Comparison of ENCODE assay signal across 24 cellular contexts in genomic region chr3:124143047-124143446, GRCh38.
DNase-seq lines count a peak whose midpoint lies in the region; ATAC-seq, FAIRE-seq and TF ChIP-seq lines count a peak whose summit lies in the region.
"Had no signal": no experiment of that assay in that cellular context is flagged by ENCODE, and none has a peak within 500 bp of the region (broad histone marks: within the 10 kb centered on the region; RNA-seq: fewer than 3 reads in every experiment).

No MANE protein-coding gene starts in this region.

- in situ Hi-C loops in K562 (cut with MboI) = no loop called here

- no peaks in the 10 kb centered on the region for H3K9me1 ChIP-seq in K562 (ENCODE audit: control insufficient read depth, insufficient read depth, low read length)

- no peaks in the 10 kb centered on the region; the same call in 1 of the 2 replicates for H4K20me1 ChIP-seq in BLaER1
- no peaks in the 10 kb centered on the region for H4K20me1 ChIP-seq in K562 (replicated peaks; ENCODE audit: control insufficient read depth, insufficient read depth, low read length)

- H2AFZ ChIP-seq in K562 (ENCODE audit: low read depth, low read length) = no peak overlapping the region
- H2AFZ ChIP-seq in neuronal stem cell (ENCODE audit: low read length) = no peak overlapping the region

- CTCF ChIA-PET in A549 (lab: Yijun Ruan, JAX) (no interaction called here), K562 (lab: Yijun Ruan, JAX; ENCODE audit: low intra/inter-chr PET ratio) (no interaction called here)

- DNase-seq in A549 (ENCODE audit: low read depth in 1 of 2, low spot score in 1 of 2) (no peak), K562 (ENCODE audit: extremely low read depth in 1 of 4, low spot score in 3 of 4) (no peak), omental fat pad (ENCODE audit: low spot score) (no peak), DMS 273 treated with DMSO at 0.1 percent for 48 hours (lab: John Stamatoyannopoulos, UW) (no peak), neuronal stem cell (ENCODE audit: low spot score) (no peak), GM10266 (ENCODE audit: extremely low spot score) (no peak)
- DNase-seq: 8988T; AML-193; Caco-2; Calu3; CD4-positive, alpha-beta T cell; CD8-positive, alpha-beta T cell; DMS153; DMS53; DMS79; DND-41; EL; GDM1 had no signal

- intact Hi-C loops in K562 (cut with micrococcal nuclease) = no loop called here

- no peak overlapping the region for H3K9ac ChIP-seq in BLaER1
- H3K9ac ChIP-seq in K562 (ENCODE audit: insufficient read depth in 1 of 2, low read depth in 2 of 2, low read length in 2 of 2) = no peak overlapping the region
- no peak overlapping the region for H3K9ac ChIP-seq in neuronal stem cell (ENCODE audit: low read depth, low read length, poor library complexity)

- BruUV-seq in K562 (replicated peaks; lab: Mats Ljungman, UMichigan) = no TSS peak

- H3K27me3 ChIP-seq in BLaER1 = no peaks in the 10 kb centered on the region
- no peaks in the 10 kb centered on the region for H3K27me3 ChIP-seq in K562 (ENCODE audit: control insufficient read depth in 2 of 2, insufficient read depth in 2 of 2, low read length in 2 of 2)
- H3K27me3 ChIP-seq in neuronal stem cell (ENCODE audit: control insufficient read depth in 3 of 3, insufficient read depth in 3 of 3, low read depth in 1 of 3, low read length in 3 of 3) = no peaks in the 10 kb centered on the region

- no peak for ATAC-seq in A549
- ATAC-seq in K562 = no peak
- ATAC-seq in omental fat pad (ENCODE audit: low FRiP score) = peak; percentile 38
- ATAC-seq: CD8-positive, alpha-beta T cell had no signal

- TF ChIP-seq CTCF in A549 (IDR thresholded peaks at IDR 0.05) = no peak
- no peak for TF ChIP-seq CTCF in K562 (IDR thresholded peaks at IDR 0.05 in 2 of 3, conservative IDR thresholded peaks at IDR 0.05 in 1 of 3; ENCODE audit: insufficient read depth in 2 of 3, low read depth in 1 of 3, low read length in 3 of 3)
- TF ChIP-seq CTCF in omental fat pad (IDR thresholded peaks at IDR 0.05) = no peak
- no peak for TF ChIP-seq CTCF in GM10266 (IDR thresholded peaks at IDR 0.05; ENCODE audit: control insufficient read depth, insufficient read depth, low read depth, missing control alignments)

- TF ChIP-seq POLR2A in A549 (IDR thresholded peaks at IDR 0.05; ENCODE audit: low read length) (no peak), K562 (conservative IDR thresholded peaks at IDR 0.05) (no peak)

- H2AK5ac ChIP-seq in neuronal stem cell (ENCODE audit: low read depth, low read length) = no peak overlapping the region

- TF ChIP-seq EP300 in A549 (IDR thresholded peaks at IDR 0.05) (no peak), K562 (IDR thresholded peaks at IDR 0.05; ENCODE audit: low read length) (no peak)

- no peak overlapping the region for H4K91ac ChIP-seq in neuronal stem cell (ENCODE audit: low read depth, low read length, poor library complexity)

- H3K27ac ChIP-seq in A549 = no peak overlapping the region
- no peak overlapping the region for H3K27ac ChIP-seq in BLaER1
- no peak overlapping the region for H3K27ac ChIP-seq in K562 (ENCODE audit: extremely low read depth, low read depth, low read length)
- no peak overlapping the region for H3K27ac ChIP-seq in neuronal stem cell (replicated peaks; ENCODE audit: low read length)
- H3K27ac ChIP-seq: C4-2B had no signal

- H3K4me2 ChIP-seq in A549 = no peak overlapping the region
- peak overlapping the region; percentile 56 for H3K4me2 ChIP-seq in BLaER1
- H3K4me2 ChIP-seq in K562 (ENCODE audit: insufficient read depth, low read length) = no peak overlapping the region
- H3K4me2 ChIP-seq in neuronal stem cell (ENCODE audit: insufficient read depth, low read length, poor library complexity, severe bottlenecking) = no peak overlapping the region

- H4K8ac ChIP-seq in neuronal stem cell (ENCODE audit: low read depth, low read length) = no peak overlapping the region

- H2BK15ac ChIP-seq in neuronal stem cell (ENCODE audit: low read length) = no peak overlapping the region

- H3K4me3 ChIP-seq in A549 = no peak overlapping the region
- no peak overlapping the region for H3K4me3 ChIP-seq in BLaER1
- no peak overlapping the region for H3K4me3 ChIP-seq in K562
- no peak overlapping the region for H3K4me3 ChIP-seq in neuronal stem cell (ENCODE audit: low read length in 2 of 2)

- no peak for FAIRE-seq in A549 (lab: Jason Lieb, UNC)
- FAIRE-seq in K562 (lab: Jason Lieb, UNC) = no peak
- FAIRE-seq: A204.1, D721Med, GM12891, GM18507 had no signal

- H2BK12ac ChIP-seq in neuronal stem cell (ENCODE audit: low read length) = no peak overlapping the region

- H2BK120ac ChIP-seq in neuronal stem cell (ENCODE audit: low read depth, low read length) = no peak overlapping the region

- no peaks in the 10 kb centered on the region for H3K9me3 ChIP-seq in A549
- H3K9me3 ChIP-seq in BLaER1 = no peaks in the 10 kb centered on the region
- H3K9me3 ChIP-seq in K562 (replicated peaks; ENCODE audit: control insufficient read depth, insufficient read depth, low read depth, low read length) = no peaks in the 10 kb centered on the region
- no peaks in the 10 kb centered on the region for H3K9me3 ChIP-seq in neuronal stem cell (replicated peaks in 1 of 2; ENCODE audit: control insufficient read depth in 2 of 2, insufficient read depth in 1 of 2, low read depth in 1 of 2, low read length in 2 of 2)
- H3K9me3 ChIP-seq: Caco-2 had no signal

- WGBS in A549 (ENCODE audit: missing lambda C conversion rate) = 70% methylated on average over 1 of the region's 1 CpG
- 0% methylated on average over 1 of the region's 1 CpG for WGBS in K562 (ENCODE audit: insufficient coverage, low coverage, missing lambda C conversion rate)
- no CpG with 5 or more reads among the region's 1 CpG for WGBS in neuronal stem cell (ENCODE audit: extremely low coverage in 2 of 2, insufficient read length in 2 of 2, insufficient replicate concordance in 1 of 2), 2 donors

- H2BK5ac ChIP-seq in neuronal stem cell (ENCODE audit: low read length) = no peak overlapping the region

- POLR2A ChIA-PET in A549 (lab: Yijun Ruan, JAX) = no interaction called here
- POLR2A ChIA-PET in K562 (lab: Yijun Ruan, JAX) = interaction anchor here (0.7 kb wide), 1 partner anchor 15 kb away, joined by 3 read pairs; no protein-coding TSS in a partner anchor

- H3K79me1 ChIP-seq in neuronal stem cell (ENCODE audit: low read depth, low read length) = no peaks in the 10 kb centered on the region

- no peak overlapping the region for H3K14ac ChIP-seq in neuronal stem cell (ENCODE audit: low read length)

- no peak for TF ChIP-seq RAD21 in A549 (conservative IDR thresholded peaks at IDR 0.05 in 1 of 2, IDR thresholded peaks at IDR 0.05 in 1 of 2)
- TF ChIP-seq RAD21 in K562 (CRISPR knock-in tag; conservative IDR thresholded peaks at IDR 0.05 in 1 of 2, IDR thresholded peaks at IDR 0.05 in 1 of 2) = no peak

- no peaks in the 10 kb centered on the region for H3K36me3 ChIP-seq in BLaER1
- H3K36me3 ChIP-seq in K562 (ENCODE audit: control insufficient read depth, insufficient read depth, low read length) = no peaks in the 10 kb centered on the region
- H3K36me3 ChIP-seq in neuronal stem cell (replicated peaks in 1 of 2; ENCODE audit: control insufficient read depth in 2 of 2, insufficient read depth in 2 of 2, low read length in 2 of 2) = no peaks in the 10 kb centered on the region

- H3K79me2 ChIP-seq in K562 (ENCODE audit: control insufficient read depth, insufficient read depth, low read length) = no peaks in the 10 kb centered on the region

- H3K4me1 ChIP-seq in A549 = no peaks in the 10 kb centered on the region
- H3K4me1 ChIP-seq in BLaER1 = peaks cover 29% of the 10 kb centered on the region
- H3K4me1 ChIP-seq in K562 (replicated peaks in 1 of 2; ENCODE audit: control insufficient read depth in 2 of 2, insufficient read depth in 2 of 2, low read length in 2 of 2) = no peaks in the 10 kb centered on the region
- peaks cover 8 to 9% of the 10 kb centered on the region in 2 donors for H3K4me1 ChIP-seq in neuronal stem cell (ENCODE audit: control insufficient read depth in 2 of 2, insufficient read depth in 1 of 2, low read depth in 1 of 2, low read length in 2 of 2)
- H3K4me1 ChIP-seq: Caco-2 had no signal

- H3K23ac ChIP-seq in neuronal stem cell (ENCODE audit: low read depth, low read length, poor library complexity) = no peak overlapping the region

- H3K18ac ChIP-seq in neuronal stem cell (ENCODE audit: low read length) = no peak overlapping the region

- H3K4ac ChIP-seq in neuronal stem cell (ENCODE audit: low read length) = no peak overlapping the region

TF ChIP-seq in A549, 52 proteins besides CTCF, POLR2A, EP300 and RAD21:
- TF ChIP-seq ATOH8 (CRISPR knock-in tag; IDR thresholded peaks at IDR 0.05; ENCODE audit: low read depth) (no peak), MAFK (IDR thresholded peaks at IDR 0.05; ENCODE audit: partially characterized antibody) (peak; percentile 77)

TF ChIP-seq in K562, 482 proteins besides CTCF, POLR2A, EP300 and RAD21:
- TF ChIP-seq C11orf30 (IDR thresholded peaks at IDR 0.05; ENCODE audit: low read depth) (peak; percentile 16; the same call in 1 of the 2 replicates), MECOM (CRISPR knock-in tag; IDR thresholded peaks at IDR 0.05) (no peak), ZNF316 (IDR thresholded peaks at IDR 0.05) (peak; percentile 13; the same call in 1 of the 2 replicates), GABPB2 (CRISPR knock-in tag; conservative IDR thresholded peaks at IDR 0.05) (no peak), ZKSCAN3 (CRISPR knock-in tag; IDR thresholded peaks at IDR 0.05) (no peak), MAFG (tag; conservative IDR thresholded peaks at IDR 0.05) (peak; percentile 26; the same call in 1 of the 2 replicates)

Comparison
In these comparisons a context has a peak if more than half of its experiments do, and no peak if none do; other contexts are left out.
1. Of the 35 proteins assayed by ChIP-seq in both K562 and A549: peak only in K562: none; only in A549: MAFK; in both: none; in neither: 34.